ENCODE assay signal across 9 cellular contexts in the genomic region with DNA sequence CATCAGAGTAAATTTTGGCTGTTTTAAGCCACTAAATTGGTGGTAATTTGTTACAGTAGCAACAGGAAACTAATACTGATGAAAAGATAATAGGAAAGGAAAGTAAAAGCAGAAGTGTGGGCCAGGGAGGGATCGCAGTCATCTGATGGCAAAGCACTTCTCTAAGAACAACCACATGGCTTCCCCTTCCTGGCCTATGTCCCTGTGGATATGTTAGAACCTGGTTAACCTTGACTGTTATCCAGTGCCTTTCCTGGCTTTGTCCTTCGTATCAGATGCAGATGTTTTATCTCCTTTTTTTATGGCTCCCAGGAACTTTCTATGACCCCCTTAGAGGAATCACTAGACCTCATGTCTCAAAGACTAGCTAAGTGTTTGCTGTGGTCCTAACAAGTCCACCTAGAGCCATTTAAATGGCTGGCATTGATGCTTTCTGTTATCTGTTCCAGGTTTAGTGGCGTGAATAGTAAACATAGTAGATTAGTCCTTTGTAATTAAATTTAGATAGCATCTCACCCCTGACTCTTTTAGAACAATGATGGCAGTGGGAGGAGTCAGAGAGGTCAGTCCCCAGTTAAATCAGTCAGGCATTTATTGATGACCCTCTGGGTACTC.
DNase-seq lines count a peak whose midpoint lies in the region; ATAC-seq lines count a peak whose summit lies in the region.
"Had no signal": no experiment of that assay in that cellular context is flagged by ENCODE, and none has a peak within 500 bp of the region (broad histone marks: within the 10 kb centered on the region; RNA-seq: fewer than 3 reads in every experiment).

No MANE protein-coding gene starts in this region.

- peak; percentile 89 for ATAC-seq in HG03354 (IDR thresholded peaks at IDR 0.05; ENCODE audit: poor library complexity, severe bottlenecking, unreplicated experiment)
- peak; percentile 49 for ATAC-seq in stimulated activated naive CD8-positive, alpha-beta T cell treated with anti-CD3 and anti-CD28 coated beads, Interleukin-15, amount 100 ng/mL, for 72 hours

- H3K27ac Mint-ChIP-seq in activated CD4-positive, alpha-beta T cell treated with anti-CD3 and anti-CD28 coated beads, Interleukin-2, amount 10 ng/mL, durations not matched to agents 7 days and 5 days: peak overlapping the region; percentile 76
- H3K27ac Mint-ChIP-seq in stimulated activated naive CD8-positive, alpha-beta T cell treated with anti-CD3 and anti-CD28 coated beads, Interleukin-15, amount 100 ng/mL, for 72 hours: peak overlapping the region in 1 of 2 donors; percentile 17

- CTCF ChIA-PET in activated CD4-positive, alpha-beta T cell treated with anti-CD3 and anti-CD28 coated beads, Interleukin-2, amount 10 ng/mL, durations not matched to agents 7 days and 5 days (lab: Charles Lee): no interaction called here

- peaks cover 10% of the 10 kb centered on the region for H3K36me3 Mint-ChIP-seq in activated CD4-positive, alpha-beta T cell treated with anti-CD3 and anti-CD28 coated beads, Interleukin-2, amount 10 ng/mL, durations not matched to agents 7 days and 5 days (ENCODE audit: low read depth)

- no peaks in the 10 kb centered on the region for H3K27me3 Mint-ChIP-seq in activated CD4-positive, alpha-beta T cell treated with anti-CD3 and anti-CD28 coated beads, Interleukin-2, amount 10 ng/mL, durations not matched to agents 7 days and 5 days
- no peaks in the 10 kb centered on the region for H3K27me3 Mint-ChIP-seq in stimulated activated naive CD8-positive, alpha-beta T cell treated with anti-CD3 and anti-CD28 coated beads, Interleukin-15, amount 100 ng/mL, for 72 hours

- no peaks in the 10 kb centered on the region for H3K9me3 Mint-ChIP-seq in activated CD4-positive, alpha-beta T cell treated with anti-CD3 and anti-CD28 coated beads, Interleukin-2, amount 10 ng/mL, durations not matched to agents 7 days and 5 days
- peaks cover 5 to 7% of the 10 kb centered on the region in 2 donors for H3K9me3 Mint-ChIP-seq in stimulated activated naive CD8-positive, alpha-beta T cell treated with anti-CD3 and anti-CD28 coated beads, Interleukin-15, amount 100 ng/mL, for 72 hours

- peaks cover 16% of the 10 kb centered on the region for H3K4me1 Mint-ChIP-seq in activated CD4-positive, alpha-beta T cell treated with anti-CD3 and anti-CD28 coated beads, Interleukin-2, amount 10 ng/mL, durations not matched to agents 7 days and 5 days
- H3K4me1 Mint-ChIP-seq in stimulated activated naive CD8-positive, alpha-beta T cell treated with anti-CD3 and anti-CD28 coated beads, Interleukin-15, amount 100 ng/mL, for 72 hours: peaks cover 15% of the 10 kb centered on the region

- POLR2A ChIA-PET in activated CD4-positive, alpha-beta T cell treated with anti-CD3 and anti-CD28 coated beads, Interleukin-2, amount 10 ng/mL, durations not matched to agents 7 days and 5 days (lab: Charles Lee): interaction anchor here (0.6 kb wide), 1 partner anchor 11 kb away, joined by 3 read pairs; no protein-coding TSS in a partner anchor

- DNase-seq in stimulated activated CD4-positive, alpha-beta T cell treated with anti-CD3 and anti-CD28 coated beads, Interleukin-2, amount 100 ng/mL, for 4 hours (ENCODE audit: low read depth): peak; percentile 4
- no peak for DNase-seq in stimulated activated CD4-positive, alpha-beta T cell treated with anti-CD3 and anti-CD28 coated beads, Interleukin-1b, Interleukin-23, amount 100 ng/mL, for 48 hours
- peak; percentile 30 for DNase-seq in activated CD4-positive, alpha-beta T cell treated with anti-CD3 and anti-CD28 coated beads, Interleukin-2, amount 10 ng/mL, durations not matched to agents 7 days and 5 days
- DNase-seq in stimulated activated naive CD8-positive, alpha-beta T cell treated with anti-CD3 and anti-CD28 coated beads, Interleukin-15, amount 100 ng/mL, for 72 hours: no peak
- DNase-seq in NCI-H1417 (lab: John Stamatoyannopoulos, UW) (no peak), GM19238 (ENCODE audit: insufficient read length, low spot score) (no peak), nucleus accumbens (lab: John Stamatoyannopoulos, UW) (no peak)
- DNase-seq: SHP77 had no signal

- H3K4me3 Mint-ChIP-seq in activated CD4-positive, alpha-beta T cell treated with anti-CD3 and anti-CD28 coated beads, Interleukin-2, amount 10 ng/mL, durations not matched to agents 7 days and 5 days: no peak overlapping the region
- H3K4me3 Mint-ChIP-seq in stimulated activated naive CD8-positive, alpha-beta T cell treated with anti-CD3 and anti-CD28 coated beads, Interleukin-15, amount 100 ng/mL, for 72 hours: peak overlapping the region in 1 of 2 donors; percentile 13

Comparison
In these comparisons a context has a peak if more than half of its experiments do, and no peak if none do; other contexts are left out.
1. DNase-seq: peak in stimulated activated CD4-positive, alpha-beta T cell treated with anti-CD3 and anti-CD28 coated beads, Interleukin-2, amount 100 ng/mL, for 4 hours (single experiment) and activated CD4-positive, alpha-beta T cell treated with anti-CD3 and anti-CD28 coated beads, Interleukin-2, amount 10 ng/mL, durations not matched to agents 7 days and 5 days (single experiment); none in stimulated activated CD4-positive, alpha-beta T cell treated with anti-CD3 and anti-CD28 coated beads, Interleukin-1b, Interleukin-23, amount 100 ng/mL, for 48 hours (single experiment), stimulated activated naive CD8-positive, alpha-beta T cell treated with anti-CD3 and anti-CD28 coated beads, Interleukin-15, amount 100 ng/mL, for 72 hours (0 of 2), NCI-H1417 (0 of 3), GM19238 (single experiment) and nucleus accumbens (0 of 56).